ENCODE assay signal across 1 cellular context in genomic region chr1:27154991-27155781, GRCh38.
A peak's percentile ranks its signal among the peaks of the same experiment; 100 is the strongest.
TF ChIP-seq lines count a peak whose summit lies in the region.

TSS of gene SLC9A1 (minus strand) at chr1:27155125. CDS start at chr1:27154334, 791 bp downstream.

TF ChIP-seq in K562, 482 proteins besides CTCF, POLR2A, EP300 and RAD21 (continued from another document and continues in another):
- TF ChIP-seq ZBTB11 (CRISPR knock-in tag; IDR thresholded peaks at IDR 0.05) (peak in 1 of 3 experiments; percentile 62; a peak in 2 of 6 replicates), POLR2B (IDR thresholded peaks at IDR 0.05; ENCODE audit: low read depth, partially characterized antibody) (peak; percentile 93), TBP (optimal IDR thresholded peaks at IDR 0.05; ENCODE audit: low read depth, low read length) (peak; percentile 99), EWSR1 (IDR thresholded peaks at IDR 0.05; ENCODE audit: borderline replicate concordance, low read depth, partially characterized antibody) (no peak), TBL1XR1 (IDR thresholded peaks at IDR 0.05; ENCODE audit: low read length in 2 of 2) (peak; percentile 75 to 85; a peak in 2 of 4 replicates), TRIM25 (IDR thresholded peaks at IDR 0.05; ENCODE audit: borderline replicate concordance) (no peak), TFAP4 (CRISPR knock-in tag; IDR thresholded peaks at IDR 0.05; ENCODE audit: borderline replicate concordance) (peak; percentile 96), PCBP1 (IDR thresholded peaks at IDR 0.05; ENCODE audit: low read depth, low read length, poor library complexity, severe bottlenecking) (peak; percentile 76), MAFK (IDR thresholded peaks at IDR 0.05; ENCODE audit: low read length) (no peak), EGR1 (conservative IDR thresholded peaks at IDR 0.05) (peak; percentile 65), TCF7L2 (IDR thresholded peaks at IDR 0.05; ENCODE audit: low read depth, low read length) (no peak), U2AF1 (optimal IDR thresholded peaks at IDR 0.05; ENCODE audit: low read depth, low read length) (peak; percentile 92), HOMEZ (CRISPR knock-in tag; IDR thresholded peaks at IDR 0.05) (no peak), LEF1 (IDR thresholded peaks at IDR 0.05) (peak; percentile 77), NCOA1 (IDR thresholded peaks at IDR 0.05; ENCODE audit: low read depth) (peak; percentile 73), STAG1 (CRISPR knock-in tag; IDR thresholded peaks at IDR 0.05; ENCODE audit: borderline replicate concordance) (no peak; the same call in 1 of the 2 replicates), ZBTB8A (IDR thresholded peaks at IDR 0.05; ENCODE audit: partially characterized antibody) (no peak), E2F6 (IDR thresholded peaks at IDR 0.05; ENCODE audit: borderline replicate concordance in 1 of 2, extremely low read depth in 1 of 2, insufficient read depth in 1 of 2, insufficient read length in 1 of 2, low read depth in 1 of 2, low read length in 1 of 2, poor library complexity in 1 of 2, severe bottlenecking in 1 of 2) (no peak), PHB (CRISPR knock-in tag; IDR thresholded peaks at IDR 0.05) (peak; percentile 16; the same call in 1 of the 2 replicates), HDGF (IDR thresholded peaks at IDR 0.05) (peak; percentile 71; the same call in 1 of the 2 replicates), ATF1 (CRISPR knock-in tag; IDR thresholded peaks at IDR 0.05) (peak; percentile 54; the same call in 1 of the 2 replicates), ATF1 (tag; IDR thresholded peaks at IDR 0.05) (peak; percentile 91), HDAC3 (IDR thresholded peaks at IDR 0.05; ENCODE audit: borderline replicate concordance, partially characterized antibody) (no peak), SP1 (CRISPR knock-in tag; IDR thresholded peaks at IDR 0.05) (peak; percentile 79), THAP12 (CRISPR knock-in tag; IDR thresholded peaks at IDR 0.05) (peak; percentile 99), CC2D1A (IDR thresholded peaks at IDR 0.05) (peak; percentile 95), SIN3A (IDR thresholded peaks at IDR 0.05; ENCODE audit: borderline replicate concordance in 2 of 2, control insufficient read depth in 1 of 2, low read depth in 2 of 2, low read length in 2 of 2) (peak; percentile 45 to 97; a peak in 3 of 4 replicates), HMGXB4 (CRISPR knock-in tag; IDR thresholded peaks at IDR 0.05) (no peak), ETV6 (IDR thresholded peaks at IDR 0.05; ENCODE audit: borderline replicate concordance in 1 of 2, low read depth in 2 of 2, low read length in 1 of 2) (no peak; a peak in 1 of 4 replicates), ETV6 (CRISPR knock-in tag; IDR thresholded peaks at IDR 0.05; ENCODE audit: borderline replicate concordance) (peak; percentile 86; the same call in 1 of the 2 replicates), BCL6 (CRISPR knock-in tag; IDR thresholded peaks at IDR 0.05) (no peak), KDM2B (CRISPR knock-in tag; IDR thresholded peaks at IDR 0.05) (peak; percentile 85), MAFG (tag; conservative IDR thresholded peaks at IDR 0.05) (no peak), BCOR (IDR thresholded peaks at IDR 0.05) (peak; percentile 48; the same call in 1 of the 2 replicates), RAD51 (IDR thresholded peaks at IDR 0.05; ENCODE audit: borderline replicate concordance, low read depth) (peak; percentile 39), HCFC1 (IDR thresholded peaks at IDR 0.05; ENCODE audit: low read depth, low read length) (peak; percentile 79), ELF4 (CRISPR knock-in tag; IDR thresholded peaks at IDR 0.05) (peak; percentile 43; the same call in 1 of the 2 replicates), NRF1 (conservative IDR thresholded peaks at IDR 0.05 in 1 of 2, IDR thresholded peaks at IDR 0.05 in 1 of 2) (peak; percentile 52 to 60; a peak in 2 of 4 replicates), PHF21A (IDR thresholded peaks at IDR 0.05; ENCODE audit: borderline replicate concordance, low read depth) (peak; percentile 55; the same call in 1 of the 2 replicates), ZBTB1 (CRISPR knock-in tag; IDR thresholded peaks at IDR 0.05; ENCODE audit: borderline replicate concordance, low read depth) (peak; percentile 48; the same call in 1 of the 2 replicates), HDAC2 (IDR thresholded peaks at IDR 0.05) (peak; percentile 66; the same call in 1 of the 2 replicates), ZFX (CRISPR knock-in tag; IDR thresholded peaks at IDR 0.05) (peak; percentile 91), ZFP36 (IDR thresholded peaks at IDR 0.05; ENCODE audit: low read depth, low read length, partially characterized antibody) (peak; percentile 29), ZNF57 (CRISPR knock-in tag; IDR thresholded peaks at IDR 0.05) (no peak), ZNF778 (CRISPR knock-in tag; IDR thresholded peaks at IDR 0.05) (no peak), HDAC6 (IDR thresholded peaks at IDR 0.05; ENCODE audit: low read depth, low read length) (peak; percentile 56; the same call in 1 of the 2 replicates), SNIP1 (IDR thresholded peaks at IDR 0.05; ENCODE audit: low read depth) (peak; percentile 96), CGGBP1 (CRISPR knock-in tag; IDR thresholded peaks at IDR 0.05) (0 out of 2 replicates have a peak, but pooled peaks have one; percentile 62), BACH1 (tag; IDR thresholded peaks at IDR 0.05) (peak; percentile 76), MYC (IDR thresholded peaks at IDR 0.05; ENCODE audit: low read depth, low read length) (peak; percentile 85), MYC (CRISPR knock-in tag; IDR thresholded peaks at IDR 0.05; ENCODE audit: borderline replicate concordance, low read depth) (0 out of 2 replicates have a peak, but pooled peaks have one; percentile 9), RBM22 (IDR thresholded peaks at IDR 0.05; ENCODE audit: low read depth, low read length, poor library complexity, severe bottlenecking) (peak; percentile 97), TARDBP (IDR thresholded peaks at IDR 0.05) (peak; percentile 67; the same call in 1 of the 2 replicates), TEAD4 (IDR thresholded peaks at IDR 0.05; ENCODE audit: low read length) (peak; percentile 65), TEAD4 (CRISPR knock-in tag; IDR thresholded peaks at IDR 0.05; ENCODE audit: borderline replicate concordance) (no peak), ZNF174 (CRISPR knock-in tag; IDR thresholded peaks at IDR 0.05) (no peak), TAF1 (IDR thresholded peaks at IDR 0.05; ENCODE audit: control insufficient read depth, extremely low read depth, insufficient read depth, low read length, severe bottlenecking) (peak; percentile 100), NCOA6 (IDR thresholded peaks at IDR 0.05) (no peak), RBM25 (IDR thresholded peaks at IDR 0.05; ENCODE audit: low read depth, low read length, severe bottlenecking) (peak; percentile 4), JUN (IDR thresholded peaks at IDR 0.05; ENCODE audit: borderline replicate concordance, low read depth, low read length) (peak; percentile 61), JUN (CRISPR knock-in tag; IDR thresholded peaks at IDR 0.05; ENCODE audit: borderline replicate concordance) (no peak; the same call in none of the 2 replicates)
